ENCODE assay signal across 31 cellular contexts in genomic region chr3:12024959-12025570, GRCh38. TPM values are rescaled to one million over a fixed set of nuclear protein-coding genes. Genes with fewer than 3 reads are reported as not detected.
"Had no signal": no experiment of that assay in that cellular context is flagged by ENCODE, and none has a peak within 500 bp of the region (broad histone marks: within the 10 kb centered on the region; RNA-seq: fewer than 3 reads in every experiment).

No MANE protein-coding gene starts in this region.

- H3K4me3 Mint-ChIP-seq: activated CD4-positive, alpha-beta memory T cell treated with anti-CD3 and anti-CD28 coated beads, Interleukin-2, amount 10 ng/mL, durations not matched to agents 7 days and 5 days; activated CD4-positive, alpha-beta T cell treated with anti-CD3 and anti-CD28 coated beads, Interleukin-2, amount 10 ng/mL, durations not matched to agents 7 days and 5 days; activated naive CD4-positive, alpha-beta T cell treated with anti-CD3 and anti-CD28 coated beads, Interleukin-2, amount 10 ng/mL, durations not matched to agents 7 days and 5 days; activated naive CD8-positive, alpha-beta T cell treated with anti-CD3 and anti-CD28 coated beads, Interleukin-2, amount 10 ng/mL, durations not matched to agents 7 days and 5 days; activated T-cell treated with anti-CD3 and anti-CD28 coated beads, Interleukin-2, amount 50 U/mL, for 24 hours; activated T-cell treated with anti-CD3 and anti-CD28 coated beads, Interleukin-2, amount 50 U/mL, for 72 hours; brain; dendritic cell treated with granulocyte-macrophage colony-stimulating factor and Interleukin-4, amounts not matched to agents 40 ng/mL and 50 ng/mL, for 4 days; effector memory CD8-positive, alpha-beta T cell had no signal

- H3K27ac Mint-ChIP-seq: activated CD4-positive, alpha-beta memory T cell treated with anti-CD3 and anti-CD28 coated beads, Interleukin-2, amount 10 ng/mL, durations not matched to agents 7 days and 5 days; activated CD4-positive, alpha-beta T cell treated with anti-CD3 and anti-CD28 coated beads, Interleukin-2, amount 10 ng/mL, durations not matched to agents 7 days and 5 days; activated naive CD4-positive, alpha-beta T cell treated with anti-CD3 and anti-CD28 coated beads, Interleukin-2, amount 10 ng/mL, durations not matched to agents 7 days and 5 days; activated naive CD4-positive, alpha-beta T cell treated with anti-CD3 and anti-CD28 coated beads, Interleukin-2, amount 50 U/mL, for 72 hours; activated naive CD8-positive, alpha-beta T cell treated with anti-CD3 and anti-CD28 coated beads, Interleukin-2, amount 10 ng/mL, durations not matched to agents 7 days and 5 days; activated T-cell treated with anti-CD3 and anti-CD28 coated beads, Interleukin-2, amount 50 U/mL, for 24 hours; activated T-cell treated with anti-CD3 and anti-CD28 coated beads, Interleukin-2, amount 50 U/mL, for 72 hours; dendritic cell treated with granulocyte-macrophage colony-stimulating factor and Interleukin-4, amounts not matched to agents 40 ng/mL and 50 ng/mL, for 4 days; effector memory CD8-positive, alpha-beta T cell had no signal

- H3K4me1 ChIP-seq: ascending aorta, breast epithelium, esophagus muscularis mucosa, foreskin keratinocyte, gastrocnemius medialis, heart left ventricle had no signal

- H3K9me3 ChIP-seq: ascending aorta, breast epithelium, esophagus muscularis mucosa, gastrocnemius medialis, heart left ventricle had no signal

- H3K36me3 ChIP-seq: ascending aorta, breast epithelium, cardiac muscle cell, esophagus muscularis mucosa, gastrocnemius medialis, heart left ventricle had no signal

- DNase-seq: activated CD4-positive, alpha-beta memory T cell treated with anti-CD3 and anti-CD28 coated beads, Interleukin-2, amount 10 ng/mL, durations not matched to agents 7 days and 5 days; activated CD4-positive, alpha-beta T cell treated with anti-CD3 and anti-CD28 coated beads for 1 hour; activated CD4-positive, alpha-beta T cell treated with anti-CD3 and anti-CD28 coated beads for 4 hours; activated CD4-positive, alpha-beta T cell treated with anti-CD3 and anti-CD28 coated beads, Interleukin-2, amount 10 ng/mL, durations not matched to agents 7 days and 5 days; activated CD4-positive, alpha-beta T cell treated with anti-CD3 and anti-CD28 coated beads, Interleukin-2, amount 50 U/mL, for 4 hours; activated CD8-positive, alpha-beta memory T cell treated with anti-CD3 and anti-CD28 coated beads, Interleukin-2, amount 50 U/mL, for 48 hours; activated gamma-delta T cell; activated naive CD4-positive, alpha-beta T cell; activated naive CD4-positive, alpha-beta T cell treated with anti-CD3 and anti-CD28 coated beads, Interleukin-2, amount 10 ng/mL, durations not matched to agents 7 days and 5 days; activated naive CD8-positive, alpha-beta T cell treated with anti-CD3 and anti-CD28 coated beads, Interleukin-2, amount 10 ng/mL, durations not matched to agents 7 days and 5 days; activated T-cell treated with anti-CD3 and anti-CD28 coated beads for 4 hours; activated T-cell treated with anti-CD3 and anti-CD28 coated beads, Interleukin-2, amount 50 U/mL, for 24 hours; activated T-cell treated with anti-CD3 and anti-CD28 coated beads, Interleukin-2, amount 50 U/mL, for 72 hours; central memory CD4-positive, alpha-beta T cell; cerebellar nuclear complex; dorsolateral prefrontal cortex; effector memory CD8-positive, alpha-beta T cell; erythroblast; foreskin keratinocyte; gastrocnemius medialis; glutamatergic neuron; heart left ventricle; T-helper 2 cell had no signal

- ATAC-seq: activated naive CD4-positive, alpha-beta T cell treated with anti-CD3 and anti-CD28 coated beads, Interleukin-2, amount 50 U/mL, for 72 hours; activated T-cell treated with anti-CD3 and anti-CD28 coated beads, Interleukin-2, amount 50 U/mL, for 72 hours; effector memory CD8-positive, alpha-beta T cell; foreskin keratinocyte; gastrocnemius medialis; heart left ventricle had no signal

- H3K27me3 Mint-ChIP-seq: activated naive CD8-positive, alpha-beta T cell treated with anti-CD3 and anti-CD28 coated beads, Interleukin-2, amount 10 ng/mL, durations not matched to agents 7 days and 5 days had no signal

- H3K9me3 Mint-ChIP-seq: activated CD4-positive, alpha-beta memory T cell treated with anti-CD3 and anti-CD28 coated beads, Interleukin-2, amount 10 ng/mL, durations not matched to agents 7 days and 5 days; activated CD4-positive, alpha-beta T cell treated with anti-CD3 and anti-CD28 coated beads, Interleukin-2, amount 10 ng/mL, durations not matched to agents 7 days and 5 days; activated naive CD4-positive, alpha-beta T cell treated with anti-CD3 and anti-CD28 coated beads, Interleukin-2, amount 10 ng/mL, durations not matched to agents 7 days and 5 days; activated naive CD4-positive, alpha-beta T cell treated with anti-CD3 and anti-CD28 coated beads, Interleukin-2, amount 50 U/mL, for 72 hours; activated naive CD8-positive, alpha-beta T cell treated with anti-CD3 and anti-CD28 coated beads, Interleukin-2, amount 10 ng/mL, durations not matched to agents 7 days and 5 days; activated T-cell treated with anti-CD3 and anti-CD28 coated beads, Interleukin-2, amount 50 U/mL, for 24 hours; dendritic cell treated with granulocyte-macrophage colony-stimulating factor and Interleukin-4, amounts not matched to agents 40 ng/mL and 50 ng/mL, for 4 days had no signal

- H3K4me1 Mint-ChIP-seq: activated CD4-positive, alpha-beta memory T cell treated with anti-CD3 and anti-CD28 coated beads, Interleukin-2, amount 10 ng/mL, durations not matched to agents 7 days and 5 days; activated CD4-positive, alpha-beta T cell treated with anti-CD3 and anti-CD28 coated beads, Interleukin-2, amount 10 ng/mL, durations not matched to agents 7 days and 5 days; activated naive CD4-positive, alpha-beta T cell treated with anti-CD3 and anti-CD28 coated beads, Interleukin-2, amount 10 ng/mL, durations not matched to agents 7 days and 5 days; activated naive CD8-positive, alpha-beta T cell treated with anti-CD3 and anti-CD28 coated beads, Interleukin-2, amount 10 ng/mL, durations not matched to agents 7 days and 5 days had no signal

- H3K27me3 ChIP-seq: ascending aorta, breast epithelium, cardiac muscle cell, dorsolateral prefrontal cortex, esophagus muscularis mucosa, gastrocnemius medialis had no signal

- H3K36me3 Mint-ChIP-seq: activated naive CD4-positive, alpha-beta T cell treated with anti-CD3 and anti-CD28 coated beads, Interleukin-2, amount 10 ng/mL, durations not matched to agents 7 days and 5 days; activated naive CD4-positive, alpha-beta T cell treated with anti-CD3 and anti-CD28 coated beads, Interleukin-2, amount 50 U/mL, for 72 hours; activated naive CD8-positive, alpha-beta T cell treated with anti-CD3 and anti-CD28 coated beads, Interleukin-2, amount 10 ng/mL, durations not matched to agents 7 days and 5 days; brain had no signal

- H3K4me3 ChIP-seq: ascending aorta, breast epithelium, cardiac muscle cell, coronary artery, dorsolateral prefrontal cortex, esophagus muscularis mucosa, gastrocnemius medialis, heart left ventricle had no signal

- H3K27ac ChIP-seq: ascending aorta, breast epithelium, cardiac muscle cell, coronary artery, dorsolateral prefrontal cortex, esophagus muscularis mucosa, foreskin keratinocyte, gastrocnemius medialis, heart left ventricle had no signal

RNA-seq across cellular contexts. Expression of gene SYN2, which starts 20.9 kb away (rescaled TPM):
- total RNA-seq: activated CD4-positive, alpha-beta T cell treated with anti-CD3 and anti-CD28 coated beads, Interleukin-2, amount 10 ng/mL, durations not matched to agents 7 days and 5 days; activated naive CD8-positive, alpha-beta T cell treated with anti-CD3 and anti-CD28 coated beads, Interleukin-2, amount 10 ng/mL, durations not matched to agents 7 days and 5 days had no signal
